In the genomic region with DNA sequence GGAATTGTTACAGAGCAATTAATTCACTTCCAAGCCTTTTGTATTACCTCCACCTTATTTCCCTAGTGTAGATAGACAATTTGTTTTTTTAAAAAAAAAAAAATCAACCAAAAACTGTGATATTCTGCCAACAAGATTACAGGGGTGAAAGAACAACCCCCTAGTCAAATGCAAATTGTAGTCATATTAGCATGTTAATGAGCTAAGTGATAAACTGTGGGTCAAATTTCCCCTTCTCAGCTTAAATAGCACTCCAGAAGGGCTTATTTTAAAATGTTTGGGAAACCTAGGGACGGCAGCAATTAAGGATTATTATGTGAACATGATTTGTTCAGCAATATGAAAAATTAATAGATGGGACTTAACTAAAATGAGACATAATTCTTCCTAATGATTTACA, we compare ENCODE assay signal across 19 cellular contexts. TPM values are rescaled to one million over a fixed set of nuclear protein-coding genes. Genes with fewer than 3 reads are reported as not detected.
DNase-seq lines count a peak whose midpoint lies in the region; ATAC-seq, FAIRE-seq and TF ChIP-seq lines count a peak whose summit lies in the region.
"Had no signal": no experiment of that assay in that cellular context is flagged by ENCODE, and none has a peak within 500 bp of the region (broad histone marks: within the 10 kb centered on the region; RNA-seq: fewer than 3 reads in every experiment).

No MANE protein-coding gene starts in this region.

- H3K36me3 ChIP-seq in HUES64 (ENCODE audit: insufficient read depth, low read length) (no peaks in the 10 kb centered on the region), H1 (ENCODE audit: control insufficient read depth in 2 of 4, insufficient read depth in 4 of 4, low read length in 3 of 4) (no peaks in the 10 kb centered on the region), right atrium auricular region (no peaks in the 10 kb centered on the region)
- H3K36me3 ChIP-seq: SJSA1 had no signal

- POLR2A ChIA-PET in H1 (lab: Charles Lee; ENCODE audit: partially characterized antibody), result interaction anchor here (0.9 to 1.1 kb wide), 2 partner anchors 11 to 17 kb away, joined by 3 read pairs; no protein-coding TSS in a partner anchor

- H3K4me3 ChIP-seq in HUES64 (ENCODE audit: low read length) (peak overlapping the region; percentile 11; the same call in 1 of the 2 replicates), H1 (ENCODE audit: extremely low read depth in 1 of 4, insufficient read depth in 2 of 4, low read depth in 3 of 4, low read length in 4 of 4) (peak overlapping the region in 1 of 4 experiments; percentile 40; a peak in 1 of 8 replicates), right atrium auricular region (no peak overlapping the region)
- H3K4me3 ChIP-seq: SJSA1 had no signal

- H2BK5ac ChIP-seq in H1 (ENCODE audit: low read depth, low read length), result no peak overlapping the region

- DNase-seq in H1 (ENCODE audit: low read depth in 1 of 2, low spot score in 2 of 2) (no peak), iPS-NIHi11 (ENCODE audit: low spot score) (peak; percentile 9), right atrium auricular region (ENCODE audit: low spot score) (no peak)
- DNase-seq in effector CD8-positive, alpha-beta T cell (lab: John Stamatoyannopoulos, UW), result no peak
- no peak for DNase-seq in stimulated activated CD4-positive, alpha-beta T cell treated with anti-CD3 and anti-CD28 coated beads, Interleukin-4, amount 100 ng/mL, for 4 hours
- DNase-seq: CD4-positive, alpha-beta memory T cell; COR-L47; HCEC 1CT; Karpas-422; NCI-H1092; NCI-H1417 treated with DMSO at 0.1 percent for 48 hours; NCI-H187; NCI-H526; NCI-H82; Right ventricle myocardium superior; RPMI8226 had no signal

- H3K79me1 ChIP-seq in H1 (ENCODE audit: low read depth, low read length), result no peaks in the 10 kb centered on the region

- H2BK12ac ChIP-seq in H1 (ENCODE audit: low read depth, low read length), result no peak overlapping the region

- H2BK15ac ChIP-seq in H1 (ENCODE audit: low read length), result no peak overlapping the region; the same call in 1 of the 2 replicates

- H3K4me2 ChIP-seq in H1 (ENCODE audit: insufficient read depth in 1 of 2, low read depth in 2 of 2, low read length in 2 of 2), result peak overlapping the region; percentile 51 to 63

- no peaks in the 10 kb centered on the region for H3K79me2 ChIP-seq in H1 (ENCODE audit: control insufficient read depth in 1 of 2, insufficient read depth in 2 of 2, low read length in 2 of 2)

- H3K14ac ChIP-seq in H1 (ENCODE audit: insufficient read length), result no peak overlapping the region

- H3K9me3 ChIP-seq in HUES64 (ENCODE audit: insufficient read depth, low read depth, low read length), result peaks cover 7% of the 10 kb centered on the region; the same call in 1 of the 2 replicates
- no peaks in the 10 kb centered on the region for H3K9me3 ChIP-seq in H1 (ENCODE audit: insufficient read depth in 2 of 2, low read depth in 1 of 2, low read length in 1 of 2)
- no peaks in the 10 kb centered on the region for H3K9me3 ChIP-seq in right atrium auricular region
- H3K9me3 ChIP-seq: SJSA1 had no signal

- H3K27me3 ChIP-seq in HUES64 (ENCODE audit: insufficient read depth, low read length), result no peaks in the 10 kb centered on the region
- no peaks in the 10 kb centered on the region for H3K27me3 ChIP-seq in H1 (replicated peaks in 1 of 4; ENCODE audit: control insufficient read depth in 3 of 4, extremely low read depth in 1 of 4, insufficient read depth in 3 of 4, low read length in 3 of 4)
- H3K27me3 ChIP-seq in right atrium auricular region, result no peaks in the 10 kb centered on the region
- H3K27me3 ChIP-seq: SJSA1 had no signal

- no peak overlapping the region for H4K91ac ChIP-seq in H1 (replicated peaks; ENCODE audit: insufficient read length, low read length)

- no peak for TF ChIP-seq RAD21 in H1 (IDR thresholded peaks at IDR 0.05 in 1 of 2, conservative IDR thresholded peaks at IDR 0.05 in 1 of 2; ENCODE audit: low read depth in 2 of 2, low read length in 2 of 2)

- H4K8ac ChIP-seq in H1 (ENCODE audit: extremely low read depth, insufficient read depth, low read length), result no peak overlapping the region

- H3K56ac ChIP-seq in H1 (replicated peaks; ENCODE audit: insufficient read length, low read depth, low read length), result no peak overlapping the region

- H3K23ac ChIP-seq in H1 (ENCODE audit: insufficient read length), result no peak overlapping the region

- CTCF ChIA-PET in H1 (lab: Charles Lee; ENCODE audit: partially characterized antibody), result interaction anchor here (0.9 to 1.2 kb wide), 2 partner anchors 146 to 175 kb away, joined by 3 to 5 read pairs; no protein-coding TSS in a partner anchor

- no peak for FAIRE-seq in H1 (lab: Jason Lieb, UNC)

- no peak for TF ChIP-seq CTCF in H1 (IDR thresholded peaks at IDR 0.05; ENCODE audit: control extremely low read depth in 1 of 3, insufficient read depth in 1 of 3, low read depth in 1 of 3, low read length in 3 of 3)
- no peak for TF ChIP-seq CTCF in right atrium auricular region (IDR thresholded peaks at IDR 0.05)

- no peak for TF ChIP-seq EP300 in H1 (IDR thresholded peaks at IDR 0.05; ENCODE audit: borderline replicate concordance in 1 of 2, low read depth in 2 of 2, low read length in 2 of 2)

- no peak overlapping the region for H3K9ac ChIP-seq in HUES64 (ENCODE audit: low read depth, low read length)
- no peak overlapping the region for H3K9ac ChIP-seq in H1 (replicated peaks in 1 of 4; ENCODE audit: extremely low read depth in 1 of 4, low read depth in 3 of 4, low read length in 3 of 4)

- WGBS in HUES64, result no CpG with 5 or more reads among the region's 1 CpG
- 11% methylated on average over 1 of the region's 1 CpG; no CpG with 5 or more reads in 1 of the 2 experiments for WGBS in H1 (ENCODE audit: extremely low coverage in 1 of 2, insufficient coverage in 1 of 2, insufficient read length in 1 of 2, insufficient replicate concordance in 2 of 2, low coverage in 1 of 2, low lambda C conversion rate in 2 of 2, missing lambda C conversion rate in 1 of 2), 2 experiments

- no peak overlapping the region for H2BK120ac ChIP-seq in H1 (replicated peaks; ENCODE audit: low read depth, low read length)

- no peaks in the 10 kb centered on the region for H4K20me1 ChIP-seq in H1 (replicated peaks in 1 of 2; ENCODE audit: control insufficient read depth in 1 of 2, insufficient read depth in 2 of 2, low read length in 2 of 2)

- no peak for TF ChIP-seq POLR2A in H1 (IDR thresholded peaks at IDR 0.05; ENCODE audit: control extremely low read depth in 1 of 2, low read depth in 2 of 2, low read length in 2 of 2)

- no peaks in the 10 kb centered on the region for H3K23me2 ChIP-seq in H1 (ENCODE audit: low read depth, low read length)

- no peak overlapping the region for H3K4ac ChIP-seq in H1 (replicated peaks; ENCODE audit: insufficient read length, low read depth, low read length)

- H2AFZ ChIP-seq in H1 (ENCODE audit: low read length), result no peak overlapping the region

- H2BK20ac ChIP-seq in H1 (ENCODE audit: low read length), result no peak overlapping the region

- no peak for ATAC-seq in HG02870 (IDR thresholded peaks at IDR 0.05; ENCODE audit: unreplicated experiment)

- H2AK5ac ChIP-seq in H1 (ENCODE audit: low read depth, low read length), result no peak overlapping the region

- H3K27ac ChIP-seq in HUES64 (ENCODE audit: low read depth, low read length) (peak overlapping the region; percentile 7; the same call in 1 of the 2 replicates), H1 (ENCODE audit: low read depth, low read length) (no peak overlapping the region), right atrium auricular region (no peak overlapping the region)
- H3K27ac ChIP-seq: SJSA1 had no signal

- H3K4me1 ChIP-seq in HUES64 (ENCODE audit: insufficient read depth, low read length), result peaks cover 39% of the 10 kb centered on the region
- H3K4me1 ChIP-seq in H1 (replicated peaks in 1 of 4; ENCODE audit: control insufficient read depth in 3 of 4, insufficient read depth in 4 of 4, low read length in 3 of 4), result peaks cover 0 to 11% (median 7%) of the 10 kb centered on the region in 4 experiments; a peak in 4 of 7 replicates
- H3K4me1 ChIP-seq in right atrium auricular region, result no peaks in the 10 kb centered on the region
- H3K4me1 ChIP-seq: SJSA1 had no signal

- no peak overlapping the region for H4K5ac ChIP-seq in H1 (ENCODE audit: insufficient read length, low read depth, low read length)

- no peak overlapping the region for H3K18ac ChIP-seq in H1 (ENCODE audit: extremely low read depth, low read length)

TF ChIP-seq in H1, 55 proteins besides CTCF, POLR2A, EP300 and RAD21:
- TF ChIP-seq RXRA (IDR thresholded peaks at IDR 0.05; ENCODE audit: insufficient read depth, low read depth, low read length) (no peak), SIRT6 (IDR thresholded peaks at IDR 0.05; ENCODE audit: low read length) (no peak), TBP (IDR thresholded peaks at IDR 0.05; ENCODE audit: low read depth, low read length) (no peak), JUND (IDR thresholded peaks at IDR 0.05; ENCODE audit: low read length) (no peak), NRF1 (IDR thresholded peaks at IDR 0.05; ENCODE audit: low read depth, low read length) (no peak), TCF12 (IDR thresholded peaks at IDR 0.05; ENCODE audit: low read depth, low read length) (no peak), RNF2 (IDR thresholded peaks at IDR 0.05; ENCODE audit: borderline replicate concordance, low read depth, low read length, missing control alignments, poor library complexity, severe bottlenecking) (no peak)
- TF ChIP-seq, protein P1, sequence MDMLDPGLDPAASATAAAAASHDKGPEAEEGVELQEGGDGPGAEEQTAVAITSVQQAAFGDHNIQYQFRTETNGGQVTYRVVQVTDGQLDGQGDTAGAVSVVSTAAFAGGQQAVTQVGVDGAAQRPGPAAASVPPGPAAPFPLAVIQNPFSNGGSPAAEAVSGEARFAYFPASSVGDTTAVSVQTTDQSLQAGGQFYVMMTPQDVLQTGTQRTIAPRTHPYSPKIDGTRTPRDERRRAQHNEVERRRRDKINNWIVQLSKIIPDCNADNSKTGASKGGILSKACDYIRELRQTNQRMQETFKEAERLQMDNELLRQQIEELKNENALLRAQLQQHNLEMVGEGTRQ (IDR thresholded peaks at IDR 0.05; ENCODE audit: low read length), result no peak

RNA-seq across cellular contexts. Expression of gene FOXN2, which starts 30.6 kb away (rescaled TPM):
- polyA plus RNA-seq in HUES64 (2013, experiment 1 of 2), result 14.3 TPM
- polyA plus RNA-seq in HUES64 (2013, experiment 2 of 2), result 16.4 TPM
- 25.3 and 26.8 TPM in 2 replicates for total RNA-seq in H1 (2021; fragmentation: NEBNext Ultra II Directional; extraction: Animal tissue kit (Norgen Biotek cat#: 25700))
- 3.0 and 3.6 TPM in 2 replicates for polyA plus RNA-seq in H1 (2011; rRNA removed)
- 4.7 TPM for polyA plus RNA-seq in H1 (2011; cell fraction: cytosol; rRNA removed)
- polyA plus RNA-seq in H1 (2011; cell fraction: nucleus; rRNA removed), result 4.2 TPM
- polyA plus RNA-seq in H1 (2012, experiment 1 of 2), result 6.0 to 12.4 TPM (median 9.6 TPM) in 4 replicates
- 0.62 TPM for polyA plus RNA-seq in H1 (2012, experiment 2 of 2)
- 9.6 TPM for polyA plus RNA-seq in H1 (2013, experiment 1 of 2)
- 10.0 TPM for polyA plus RNA-seq in H1 (2013, experiment 2 of 2)
- 20.7 and 29.6 TPM in 2 replicates for polyA minus RNA-seq in H1 (2011; rRNA and poly(A)+ RNA removed)
- 10.6 TPM for polyA minus RNA-seq in H1 (2011; cell fraction: cytosol; rRNA and poly(A)+ RNA removed)
- polyA minus RNA-seq in H1 (2011; cell fraction: nucleus; rRNA and poly(A)+ RNA removed), result 23.9 TPM
- 10 to 100 TPM; 17.6 to 29.1 TPM for total RNA-seq in right atrium auricular region
